ENCODE assay signal across 28 cellular contexts in the genomic region with DNA sequence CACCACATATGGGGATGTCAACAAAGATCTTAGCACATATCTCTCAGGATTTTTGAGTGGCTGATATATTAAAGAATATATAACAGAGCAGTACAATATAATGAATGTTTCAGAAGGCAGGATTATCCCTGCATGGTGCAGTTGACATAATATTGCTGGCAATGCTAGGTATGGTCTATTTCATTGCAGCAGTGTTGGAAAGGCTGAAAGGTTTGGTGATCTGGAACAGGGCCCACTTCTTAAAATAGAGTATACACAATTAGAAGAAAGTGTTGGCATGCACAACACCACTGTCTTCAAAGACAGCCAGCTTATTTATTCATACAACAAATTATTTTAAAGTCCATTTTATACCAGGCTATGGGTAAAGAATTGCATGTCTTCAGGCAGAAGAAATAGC. TPM values are rescaled to one million over a fixed set of nuclear protein-coding genes. Genes with fewer than 3 reads are reported as not detected.
"Had no signal": no experiment of that assay in that cellular context is flagged by ENCODE, and none has a peak within 500 bp of the region (broad histone marks: within the 10 kb centered on the region; RNA-seq: fewer than 3 reads in every experiment).

No MANE protein-coding gene starts in this region.

- ATAC-seq: activated CD4-positive, alpha-beta T cell treated with anti-CD3 and anti-CD28 coated beads for 36 hours; activated naive CD4-positive, alpha-beta T cell treated with anti-CD3 and anti-CD28 coated beads, Interleukin-2, amount 50 U/mL, for 72 hours; activated T-cell treated with anti-CD3 and anti-CD28 coated beads, Interleukin-2, amount 50 U/mL, for 72 hours; effector memory CD8-positive, alpha-beta T cell; foreskin keratinocyte; gastrocnemius medialis had no signal

- H3K9me3 ChIP-seq: ascending aorta, breast epithelium, esophagus muscularis mucosa, gastrocnemius medialis had no signal

- H3K4me3 ChIP-seq: ascending aorta, breast epithelium, cardiac muscle cell, esophagus muscularis mucosa, gastrocnemius medialis had no signal

- DNase-seq: activated CD4-positive, alpha-beta memory T cell treated with anti-CD3 and anti-CD28 coated beads, Interleukin-2, amount 10 ng/mL, durations not matched to agents 7 days and 5 days; activated CD4-positive, alpha-beta T cell treated with anti-CD3 and anti-CD28 coated beads for 36 hours; activated CD4-positive, alpha-beta T cell treated with anti-CD3 and anti-CD28 coated beads, Interleukin-2, amount 10 ng/mL, durations not matched to agents 24 days and 14 days; activated CD4-positive, CD25-positive, alpha-beta regulatory T cell; activated CD4-positive, CD25-positive, alpha-beta regulatory T cell treated with anti-CD3 and anti-CD28 coated beads, Interleukin-2, amount 50 U/mL, for 72 hours; activated CD8-positive, alpha-beta memory T cell treated with anti-CD3 and anti-CD28 coated beads, Interleukin-2, amount 50 U/mL, for 48 hours; activated gamma-delta T cell; activated naive CD4-positive, alpha-beta T cell; activated naive CD4-positive, alpha-beta T cell treated with anti-CD3 and anti-CD28 coated beads, Interleukin-2, amount 10 ng/mL, durations not matched to agents 7 days and 5 days; activated naive CD8-positive, alpha-beta T cell treated with anti-CD3 and anti-CD28 coated beads, Interleukin-2, amount 10 ng/mL, durations not matched to agents 7 days and 5 days; activated T-cell treated with anti-CD3 and anti-CD28 coated beads for 4 hours; activated T-cell treated with anti-CD3 and anti-CD28 coated beads, Interleukin-2, amount 50 U/mL, for 24 hours; activated T-cell treated with anti-CD3 and anti-CD28 coated beads, Interleukin-2, amount 50 U/mL, for 72 hours; cortex of kidney; dermis blood vessel endothelial cell; effector CD4-positive, alpha-beta T cell; effector memory CD8-positive, alpha-beta T cell; erythroblast; foreskin keratinocyte; gastrocnemius medialis; T-helper 2 cell had no signal

- H3K27ac ChIP-seq: ascending aorta, breast epithelium, cardiac muscle cell, esophagus muscularis mucosa, foreskin keratinocyte, gastrocnemius medialis had no signal

- H3K36me3 ChIP-seq: ascending aorta, breast epithelium, cardiac muscle cell, esophagus muscularis mucosa, gastrocnemius medialis had no signal

- H3K4me1 ChIP-seq: ascending aorta, breast epithelium, foreskin keratinocyte had no signal

- H3K27me3 ChIP-seq: ascending aorta, breast epithelium, cardiac muscle cell, esophagus muscularis mucosa, foreskin keratinocyte, gastrocnemius medialis had no signal

RNA-seq across cellular contexts. Expression of a gene that starts 44.5 kb away (rescaled TPM):
- total RNA-seq: activated CD4-positive, alpha-beta memory T cell treated with anti-CD3 and anti-CD28 coated beads, Interleukin-2, amount 10 ng/mL, durations not matched to agents 7 days and 5 days; activated CD4-positive, alpha-beta T cell treated with anti-CD3 and anti-CD28 coated beads for 36 hours; activated CD4-positive, alpha-beta T cell treated with anti-CD3 and anti-CD28 coated beads, Interleukin-2, amount 10 ng/mL, durations not matched to agents 24 days and 14 days; activated naive CD8-positive, alpha-beta T cell treated with anti-CD3 and anti-CD28 coated beads, Interleukin-2, amount 10 ng/mL, durations not matched to agents 7 days and 5 days; activated T-cell treated with anti-CD3 and anti-CD28 coated beads, Interleukin-2, amount 50 U/mL, for 72 hours; ascending aorta; cardiac muscle cell; chondrocyte; dermis blood vessel endothelial cell; foreskin keratinocyte; gastrocnemius medialis; T-helper 1 cell treated with Interleukin-12 subunit alpha and Interleukin-12 subunit beta and Interleukin-4 antibody, amounts not matched to agents 30 ng/mL and 1 ng/mL, for 36 hours had no signal
